Comparison of ENCODE assay signal across 17 cellular contexts in the genomic region with DNA sequence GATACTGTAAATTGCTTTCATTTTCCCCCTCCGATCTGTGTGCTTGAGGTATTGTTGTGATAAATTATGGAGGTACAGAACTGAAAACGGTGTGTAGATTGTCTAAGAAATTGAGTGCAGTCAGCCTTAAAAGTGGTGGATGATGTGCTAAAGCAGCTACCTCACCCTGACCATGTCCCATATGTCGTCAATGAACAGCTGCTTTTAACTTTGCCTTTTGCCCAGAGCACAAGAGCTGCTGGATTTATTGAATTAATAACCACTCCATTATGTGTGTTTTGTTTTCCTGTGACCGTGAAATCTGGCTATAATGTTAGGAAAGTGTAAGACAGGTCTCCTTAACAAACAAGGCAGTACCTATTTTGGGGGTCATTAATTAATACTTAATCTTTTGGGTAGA.
"Had no signal": no experiment of that assay in that cellular context is flagged by ENCODE, and none has a peak within 500 bp of the region (broad histone marks: within the 10 kb centered on the region; RNA-seq: fewer than 3 reads in every experiment).

No MANE protein-coding gene starts in this region.

- H3K4me3 Mint-ChIP-seq: activated CD4-positive, alpha-beta T cell treated with anti-CD3 and anti-CD28 coated beads, Interleukin-2, amount 10 ng/mL, durations not matched to agents 24 days and 14 days; activated CD8-positive, alpha-beta T cell treated with anti-CD3 and anti-CD28 coated beads for 36 hours; activated naive CD4-positive, alpha-beta T cell treated with anti-CD3 and anti-CD28 coated beads for 36 hours; activated T-cell treated with anti-CD3 and anti-CD28 coated beads, Interleukin-2, amount 50 U/mL, for 4 hours; natural killer cell; stimulated activated naive B cell treated with anti-CD40 and anti-IgM and Interleukin-4, amounts not matched to agents 10 μg/mL and 1 μg/mL and 100 μg/mL, for 72 hours had no signal

- H3K36me3 ChIP-seq: breast epithelium, gastrocnemius medialis, neutrophil, sigmoid colon, thoracic aorta, upper lobe of right lung had no signal

- H3K27me3 ChIP-seq: breast epithelium, gastrocnemius medialis, neutrophil, sigmoid colon, upper lobe of right lung had no signal

- H3K4me3 ChIP-seq: breast epithelium, coronary artery, gastrocnemius medialis, sigmoid colon, thoracic aorta, upper lobe of right lung had no signal

- ATAC-seq: activated CD8-positive, alpha-beta T cell treated with anti-CD3 and anti-CD28 coated beads for 36 hours; activated T-cell treated with anti-CD3 and anti-CD28 coated beads, Interleukin-2, amount 50 U/mL, for 4 hours; gastrocnemius medialis; natural killer cell; stimulated activated naive B cell treated with anti-CD40 and anti-IgM and Interleukin-4, amounts not matched to agents 10 μg/mL and 1 μg/mL and 100 μg/mL, for 72 hours; upper lobe of right lung had no signal

- H3K27ac Mint-ChIP-seq: activated CD4-positive, alpha-beta T cell treated with anti-CD3 and anti-CD28 coated beads, Interleukin-2, amount 10 ng/mL, durations not matched to agents 24 days and 14 days; activated CD8-positive, alpha-beta T cell treated with anti-CD3 and anti-CD28 coated beads for 36 hours; activated naive CD4-positive, alpha-beta T cell treated with anti-CD3 and anti-CD28 coated beads for 36 hours; natural killer cell; stimulated activated naive B cell treated with anti-CD40 and anti-IgM and Interleukin-4, amounts not matched to agents 10 μg/mL and 1 μg/mL and 100 μg/mL, for 72 hours had no signal

- DNase-seq: activated CD4-positive, alpha-beta T cell treated with anti-CD3 and anti-CD28 coated beads, Interleukin-2, amount 10 ng/mL, durations not matched to agents 24 days and 14 days; activated CD8-positive, alpha-beta T cell treated with anti-CD3 and anti-CD28 coated beads for 36 hours; activated naive CD4-positive, alpha-beta T cell treated with anti-CD3 and anti-CD28 coated beads for 36 hours; activated T-cell treated with anti-CD3 and anti-CD28 coated beads, Interleukin-2, amount 50 U/mL, for 4 hours; aorta; gastrocnemius medialis; mesenchymal stem cell; natural killer cell; posterior cingulate gyrus; sigmoid colon; stimulated activated naive B cell treated with anti-CD40 and anti-IgM and Interleukin-4, amounts not matched to agents 10 μg/mL and 1 μg/mL and 100 μg/mL, for 72 hours; T-helper 9 cell; upper lobe of right lung had no signal

- H3K4me1 Mint-ChIP-seq: activated CD4-positive, alpha-beta T cell treated with anti-CD3 and anti-CD28 coated beads, Interleukin-2, amount 10 ng/mL, durations not matched to agents 24 days and 14 days; natural killer cell; stimulated activated naive B cell treated with anti-CD40 and anti-IgM and Interleukin-4, amounts not matched to agents 10 μg/mL and 1 μg/mL and 100 μg/mL, for 72 hours had no signal

- H3K36me3 Mint-ChIP-seq: natural killer cell; stimulated activated naive B cell treated with anti-CD40 and anti-IgM and Interleukin-4, amounts not matched to agents 10 μg/mL and 1 μg/mL and 100 μg/mL, for 72 hours had no signal

- H3K9me3 Mint-ChIP-seq: activated CD4-positive, alpha-beta T cell treated with anti-CD3 and anti-CD28 coated beads, Interleukin-2, amount 10 ng/mL, durations not matched to agents 24 days and 14 days; stimulated activated naive B cell treated with anti-CD40 and anti-IgM and Interleukin-4, amounts not matched to agents 10 μg/mL and 1 μg/mL and 100 μg/mL, for 72 hours had no signal

- H3K4me1 ChIP-seq: breast epithelium, gastrocnemius medialis, sigmoid colon, upper lobe of right lung had no signal

- H3K9me3 ChIP-seq: breast epithelium, gastrocnemius medialis, neutrophil, sigmoid colon, thoracic aorta, upper lobe of right lung had no signal

- H3K27ac ChIP-seq: breast epithelium, coronary artery, gastrocnemius medialis, neutrophil, sigmoid colon, thoracic aorta, upper lobe of right lung had no signal

- H3K27me3 Mint-ChIP-seq: activated CD4-positive, alpha-beta T cell treated with anti-CD3 and anti-CD28 coated beads, Interleukin-2, amount 10 ng/mL, durations not matched to agents 24 days and 14 days; activated CD8-positive, alpha-beta T cell treated with anti-CD3 and anti-CD28 coated beads for 36 hours; stimulated activated naive B cell treated with anti-CD40 and anti-IgM and Interleukin-4, amounts not matched to agents 10 μg/mL and 1 μg/mL and 100 μg/mL, for 72 hours had no signal
